In genomic region chr21:40719615-40720014, GRCh38 we compare ENCODE assay signal across 1 cellular context.
TF ChIP-seq lines count a peak whose summit lies in the region.

No MANE protein-coding gene starts in this region.

TF ChIP-seq in GM23338, 12 proteins besides CTCF, POLR2A, EP300 and RAD21 (continued from another document):
- TF ChIP-seq ZNF462 (CRISPR knock-in tag; IDR thresholded peaks at IDR 0.05) (no peak), NANOG (IDR thresholded peaks at IDR 0.05; ENCODE audit: borderline replicate concordance) (no peak), CREB1 (CRISPR knock-in tag; IDR thresholded peaks at IDR 0.05; ENCODE audit: low read depth) (no peak), ETS1 (IDR thresholded peaks at IDR 0.05) (no peak), STAT1 (IDR thresholded peaks at IDR 0.05; ENCODE audit: unreplicated experiment) (no peak), JUNB (IDR thresholded peaks at IDR 0.05; ENCODE audit: unreplicated experiment) (no peak), ZNF331 (CRISPR knock-in tag; IDR thresholded peaks at IDR 0.05; ENCODE audit: low read depth) (no peak), EZH2 (IDR thresholded peaks at IDR 0.05; ENCODE audit: low read depth, unreplicated experiment) (no peak)
TF ChIP-seq in GM23338: peak in this region for 0.
